In the genomic region with DNA sequence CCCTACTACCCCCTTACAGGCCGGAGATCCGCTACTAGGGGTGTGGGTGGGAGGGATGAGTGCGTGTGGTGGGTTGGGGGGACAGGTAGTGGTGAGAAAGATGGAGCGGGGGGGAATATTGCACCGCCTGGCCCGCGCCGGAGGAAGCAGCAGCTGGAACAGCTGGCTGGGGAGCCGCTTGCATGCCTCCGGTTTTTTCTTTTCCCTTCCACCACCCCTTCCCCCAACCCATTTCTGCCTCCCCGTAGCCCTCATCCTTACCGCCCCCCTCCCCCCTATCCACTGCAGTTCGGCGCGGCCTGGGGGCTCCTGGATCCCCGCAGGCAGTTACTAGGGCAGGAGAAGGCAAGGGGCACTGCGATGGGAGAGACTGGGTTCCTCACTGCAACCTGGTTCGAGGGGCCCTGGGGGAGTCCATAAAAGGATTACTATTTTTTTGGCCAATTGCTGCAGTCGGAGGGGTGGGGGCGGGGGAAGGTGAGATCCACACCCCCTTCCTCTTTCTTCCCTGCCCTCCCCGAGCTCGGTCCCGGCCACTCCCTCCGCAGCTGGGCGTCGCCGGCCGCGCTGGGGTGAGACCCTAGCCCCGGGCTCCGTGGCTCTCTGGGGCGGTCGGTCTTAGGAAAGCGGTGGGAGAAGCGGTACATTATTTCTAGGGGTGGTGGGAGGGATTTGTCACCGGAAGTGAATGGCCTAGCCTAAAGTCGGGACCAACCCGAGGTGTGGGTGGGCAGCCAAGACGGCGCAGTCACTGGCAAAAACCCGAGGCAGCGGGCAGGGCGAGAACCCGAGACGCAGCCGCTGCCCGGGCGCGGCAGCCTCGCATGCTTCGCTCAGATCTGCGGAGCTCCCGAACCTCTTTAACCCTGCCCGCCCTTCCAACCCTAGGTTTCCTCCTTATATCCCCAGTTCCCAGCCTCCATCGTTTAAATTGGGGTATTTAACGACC, we compare ENCODE assay signal across 1 cellular context.
TF ChIP-seq lines count a peak whose summit lies in the region.

No MANE protein-coding gene starts in this region.

TF ChIP-seq in HepG2, 621 proteins besides CTCF, POLR2A, EP300 and RAD21 (continued from another document and continues in another):
- TF ChIP-seq, protein P1, sequence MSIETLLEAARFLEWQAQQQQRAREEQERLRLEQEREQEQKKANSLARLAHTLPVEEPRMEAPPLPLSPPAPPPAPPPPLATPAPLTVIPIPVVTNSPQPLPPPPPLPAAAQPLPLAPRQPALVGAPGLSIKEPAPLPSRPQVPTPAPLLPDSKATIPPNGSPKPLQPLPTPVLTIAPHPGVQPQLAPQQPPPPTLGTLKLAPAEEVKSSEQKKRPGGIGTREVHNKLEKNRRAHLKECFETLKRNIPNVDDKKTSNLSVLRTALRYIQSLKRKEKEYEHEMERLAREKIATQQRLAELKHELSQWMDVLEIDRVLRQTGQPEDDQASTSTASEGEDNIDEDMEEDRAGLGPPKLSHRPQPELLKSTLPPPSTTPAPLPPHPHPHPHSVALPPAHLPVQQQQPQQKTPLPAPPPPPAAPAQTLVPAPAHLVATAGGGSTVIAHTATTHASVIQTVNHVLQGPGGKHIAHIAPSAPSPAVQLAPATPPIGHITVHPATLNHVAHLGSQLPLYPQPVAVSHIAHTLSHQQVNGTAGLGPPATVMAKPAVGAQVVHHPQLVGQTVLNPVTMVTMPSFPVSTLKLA (IDR thresholded peaks at IDR 0.05): no peak; the same call in 1 of the 2 replicates
- no peak for TF ChIP-seq JUNB (CRISPR knock-in tag; IDR thresholded peaks at IDR 0.05; ENCODE audit: borderline replicate concordance)
- TF ChIP-seq BORCS8-MEF2B (CRISPR knock-in tag; IDR thresholded peaks at IDR 0.05): peak; percentile 56; the same call in 1 of the 2 replicates
- no peak for TF ChIP-seq ZNF766 (CRISPR knock-in tag; IDR thresholded peaks at IDR 0.05; ENCODE audit: borderline replicate concordance)
- TF ChIP-seq, protein P2, sequence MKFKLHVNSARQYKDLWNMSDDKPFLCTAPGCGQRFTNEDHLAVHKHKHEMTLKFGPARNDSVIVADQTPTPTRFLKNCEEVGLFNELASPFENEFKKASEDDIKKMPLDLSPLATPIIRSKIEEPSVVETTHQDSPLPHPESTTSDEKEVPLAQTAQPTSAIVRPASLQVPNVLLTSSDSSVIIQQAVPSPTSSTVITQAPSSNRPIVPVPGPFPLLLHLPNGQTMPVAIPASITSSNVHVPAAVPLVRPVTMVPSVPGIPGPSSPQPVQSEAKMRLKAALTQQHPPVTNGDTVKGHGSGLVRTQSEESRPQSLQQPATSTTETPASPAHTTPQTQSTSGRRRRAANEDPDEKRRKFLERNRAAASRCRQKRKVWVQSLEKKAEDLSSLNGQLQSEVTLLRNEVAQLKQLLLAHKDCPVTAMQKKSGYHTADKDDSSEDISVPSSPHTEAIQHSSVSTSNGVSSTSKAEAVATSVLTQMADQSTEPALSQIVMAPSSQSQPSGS (CRISPR knock-in tag; IDR thresholded peaks at IDR 0.05): peak; percentile 81; the same call in 1 of the 2 replicates
- TF ChIP-seq, protein P3, sequence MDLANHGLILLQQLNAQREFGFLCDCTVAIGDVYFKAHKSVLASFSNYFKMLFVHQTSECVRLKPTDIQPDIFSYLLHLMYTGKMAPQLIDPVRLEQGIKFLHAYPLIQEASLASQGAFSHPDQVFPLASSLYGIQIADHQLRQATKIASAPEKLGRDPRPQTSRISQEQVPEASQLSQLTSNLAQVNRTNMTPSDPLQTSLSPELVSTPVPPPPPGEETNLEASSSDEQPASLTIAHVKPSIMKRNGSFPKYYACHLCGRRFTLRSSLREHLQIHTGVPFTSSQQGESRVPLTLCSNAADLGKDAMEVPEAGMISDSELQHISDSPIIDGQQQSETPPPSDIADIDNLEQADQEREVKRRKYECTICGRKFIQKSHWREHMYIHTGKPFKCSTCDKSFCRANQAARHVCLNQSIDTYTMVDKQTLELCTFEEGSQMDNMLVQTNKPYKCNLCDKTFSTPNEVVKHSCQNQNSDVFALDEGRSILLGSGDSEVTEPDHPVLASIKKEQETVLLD (CRISPR knock-in tag; IDR thresholded peaks at IDR 0.05; ENCODE audit: low read depth): no peak; the same call in 1 of the 2 replicates
- TF ChIP-seq, protein P4, sequence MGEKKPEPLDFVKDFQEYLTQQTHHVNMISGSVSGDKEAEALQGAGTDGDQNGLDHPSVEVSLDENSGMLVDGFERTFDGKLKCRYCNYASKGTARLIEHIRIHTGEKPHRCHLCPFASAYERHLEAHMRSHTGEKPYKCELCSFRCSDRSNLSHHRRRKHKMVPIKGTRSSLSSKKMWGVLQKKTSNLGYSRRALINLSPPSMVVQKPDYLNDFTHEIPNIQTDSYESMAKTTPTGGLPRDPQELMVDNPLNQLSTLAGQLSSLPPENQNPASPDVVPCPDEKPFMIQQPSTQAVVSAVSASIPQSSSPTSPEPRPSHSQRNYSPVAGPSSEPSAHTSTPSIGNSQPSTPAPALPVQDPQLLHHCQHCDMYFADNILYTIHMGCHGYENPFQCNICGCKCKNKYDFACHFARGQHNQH (CRISPR knock-in tag; IDR thresholded peaks at IDR 0.05): peak; percentile 40
- TF ChIP-seq, protein P5, sequence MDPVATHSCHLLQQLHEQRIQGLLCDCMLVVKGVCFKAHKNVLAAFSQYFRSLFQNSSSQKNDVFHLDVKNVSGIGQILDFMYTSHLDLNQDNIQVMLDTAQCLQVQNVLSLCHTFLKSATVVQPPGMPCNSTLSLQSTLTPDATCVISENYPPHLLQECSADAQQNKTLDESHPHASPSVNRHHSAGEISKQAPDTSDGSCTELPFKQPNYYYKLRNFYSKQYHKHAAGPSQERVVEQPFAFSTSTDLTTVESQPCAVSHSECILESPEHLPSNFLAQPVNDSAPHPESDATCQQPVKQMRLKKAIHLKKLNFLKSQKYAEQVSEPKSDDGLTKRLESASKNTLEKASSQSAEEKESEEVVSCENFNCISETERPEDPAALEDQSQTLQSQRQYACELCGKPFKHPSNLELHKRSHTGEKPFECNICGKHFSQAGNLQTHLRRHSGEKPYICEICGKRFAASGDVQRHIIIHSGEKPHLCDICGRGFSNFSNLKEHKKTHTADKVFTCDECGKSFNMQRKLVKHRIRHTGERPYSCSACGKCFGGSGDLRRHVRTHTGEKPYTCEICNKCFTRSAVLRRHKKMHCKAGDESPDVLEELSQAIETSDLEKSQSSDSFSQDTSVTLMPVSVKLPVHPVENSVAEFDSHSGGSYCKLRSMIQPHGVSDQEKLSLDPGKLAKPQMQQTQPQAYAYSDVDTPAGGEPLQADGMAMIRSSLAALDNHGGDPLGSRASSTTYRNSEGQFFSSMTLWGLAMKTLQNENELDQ (CRISPR knock-in tag; IDR thresholded peaks at IDR 0.05; ENCODE audit: borderline replicate concordance): peak; percentile 65; the same call in 1 of the 2 replicates
- no peak for TF ChIP-seq PRPF4 (IDR thresholded peaks at IDR 0.05; ENCODE audit: low read depth, low read length, poor library complexity, severe bottlenecking)
- TF ChIP-seq, protein P6, sequence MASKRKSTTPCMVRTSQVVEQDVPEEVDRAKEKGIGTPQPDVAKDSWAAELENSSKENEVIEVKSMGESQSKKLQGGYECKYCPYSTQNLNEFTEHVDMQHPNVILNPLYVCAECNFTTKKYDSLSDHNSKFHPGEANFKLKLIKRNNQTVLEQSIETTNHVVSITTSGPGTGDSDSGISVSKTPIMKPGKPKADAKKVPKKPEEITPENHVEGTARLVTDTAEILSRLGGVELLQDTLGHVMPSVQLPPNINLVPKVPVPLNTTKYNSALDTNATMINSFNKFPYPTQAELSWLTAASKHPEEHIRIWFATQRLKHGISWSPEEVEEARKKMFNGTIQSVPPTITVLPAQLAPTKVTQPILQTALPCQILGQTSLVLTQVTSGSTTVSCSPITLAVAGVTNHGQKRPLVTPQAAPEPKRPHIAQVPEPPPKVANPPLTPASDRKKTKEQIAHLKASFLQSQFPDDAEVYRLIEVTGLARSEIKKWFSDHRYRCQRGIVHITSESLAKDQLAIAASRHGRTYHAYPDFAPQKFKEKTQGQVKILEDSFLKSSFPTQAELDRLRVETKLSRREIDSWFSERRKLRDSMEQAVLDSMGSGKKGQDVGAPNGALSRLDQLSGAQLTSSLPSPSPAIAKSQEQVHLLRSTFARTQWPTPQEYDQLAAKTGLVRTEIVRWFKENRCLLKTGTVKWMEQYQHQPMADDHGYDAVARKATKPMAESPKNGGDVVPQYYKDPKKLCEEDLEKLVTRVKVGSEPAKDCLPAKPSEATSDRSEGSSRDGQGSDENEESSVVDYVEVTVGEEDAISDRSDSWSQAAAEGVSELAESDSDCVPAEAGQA (IDR thresholded peaks at IDR 0.05; ENCODE audit: low read depth): no peak
- TF ChIP-seq, protein P6 (CRISPR knock-in tag; IDR thresholded peaks at IDR 0.05; ENCODE audit: borderline replicate concordance): no peak
- TF ChIP-seq HOXA7 (CRISPR knock-in tag; IDR thresholded peaks at IDR 0.05): no peak
- TF ChIP-seq, protein P7, sequence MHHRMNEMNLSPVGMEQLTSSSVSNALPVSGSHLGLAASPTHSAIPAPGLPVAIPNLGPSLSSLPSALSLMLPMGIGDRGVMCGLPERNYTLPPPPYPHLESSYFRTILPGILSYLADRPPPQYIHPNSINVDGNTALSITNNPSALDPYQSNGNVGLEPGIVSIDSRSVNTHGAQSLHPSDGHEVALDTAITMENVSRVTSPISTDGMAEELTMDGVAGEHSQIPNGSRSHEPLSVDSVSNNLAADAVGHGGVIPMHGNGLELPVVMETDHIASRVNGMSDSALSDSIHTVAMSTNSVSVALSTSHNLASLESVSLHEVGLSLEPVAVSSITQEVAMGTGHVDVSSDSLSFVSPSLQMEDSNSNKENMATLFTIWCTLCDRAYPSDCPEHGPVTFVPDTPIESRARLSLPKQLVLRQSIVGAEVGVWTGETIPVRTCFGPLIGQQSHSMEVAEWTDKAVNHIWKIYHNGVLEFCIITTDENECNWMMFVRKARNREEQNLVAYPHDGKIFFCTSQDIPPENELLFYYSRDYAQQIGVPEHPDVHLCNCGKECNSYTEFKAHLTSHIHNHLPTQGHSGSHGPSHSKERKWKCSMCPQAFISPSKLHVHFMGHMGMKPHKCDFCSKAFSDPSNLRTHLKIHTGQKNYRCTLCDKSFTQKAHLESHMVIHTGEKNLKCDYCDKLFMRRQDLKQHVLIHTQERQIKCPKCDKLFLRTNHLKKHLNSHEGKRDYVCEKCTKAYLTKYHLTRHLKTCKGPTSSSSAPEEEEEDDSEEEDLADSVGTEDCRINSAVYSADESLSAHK (CRISPR knock-in tag; IDR thresholded peaks at IDR 0.05; ENCODE audit: borderline replicate concordance): no peak
- 0 out of 2 replicates have a peak, but pooled peaks have one; percentile 54 for TF ChIP-seq ZNF775 (CRISPR knock-in tag; IDR thresholded peaks at IDR 0.05; ENCODE audit: borderline replicate concordance)
- TF ChIP-seq, protein P8, sequence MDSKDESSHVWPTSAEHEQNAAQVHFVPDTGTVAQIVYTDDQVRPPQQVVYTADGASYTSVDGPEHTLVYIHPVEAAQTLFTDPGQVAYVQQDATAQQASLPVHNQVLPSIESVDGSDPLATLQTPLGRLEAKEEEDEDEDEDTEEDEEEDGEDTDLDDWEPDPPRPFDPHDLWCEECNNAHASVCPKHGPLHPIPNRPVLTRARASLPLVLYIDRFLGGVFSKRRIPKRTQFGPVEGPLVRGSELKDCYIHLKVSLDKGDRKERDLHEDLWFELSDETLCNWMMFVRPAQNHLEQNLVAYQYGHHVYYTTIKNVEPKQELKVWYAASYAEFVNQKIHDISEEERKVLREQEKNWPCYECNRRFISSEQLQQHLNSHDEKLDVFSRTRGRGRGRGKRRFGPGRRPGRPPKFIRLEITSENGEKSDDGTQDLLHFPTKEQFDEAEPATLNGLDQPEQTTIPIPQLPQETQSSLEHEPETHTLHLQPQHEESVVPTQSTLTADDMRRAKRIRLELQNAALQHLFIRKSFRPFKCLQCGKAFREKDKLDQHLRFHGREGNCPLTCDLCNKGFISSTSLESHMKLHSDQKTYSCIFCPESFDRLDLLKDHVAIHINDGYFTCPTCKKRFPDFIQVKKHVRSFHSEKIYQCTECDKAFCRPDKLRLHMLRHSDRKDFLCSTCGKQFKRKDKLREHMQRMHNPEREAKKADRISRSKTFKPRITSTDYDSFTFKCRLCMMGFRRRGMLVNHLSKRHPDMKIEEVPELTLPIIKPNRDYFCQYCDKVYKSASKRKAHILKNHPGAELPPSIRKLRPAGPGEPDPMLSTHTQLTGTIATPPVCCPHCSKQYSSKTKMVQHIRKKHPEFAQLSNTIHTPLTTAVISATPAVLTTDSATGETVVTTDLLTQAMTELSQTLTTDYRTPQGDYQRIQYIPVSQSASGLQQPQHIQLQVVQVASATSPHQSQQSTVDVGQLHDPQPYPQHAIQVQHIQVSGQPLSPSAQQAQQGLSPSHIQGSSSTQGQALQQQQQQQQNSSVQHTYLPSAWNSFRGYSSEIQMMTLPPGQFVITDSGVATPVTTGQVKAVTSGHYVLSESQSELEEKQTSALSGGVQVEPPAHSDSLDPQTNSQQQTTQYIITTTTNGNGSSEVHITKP (CRISPR knock-in tag; IDR thresholded peaks at IDR 0.05; ENCODE audit: low read depth): peak; percentile 63; the same call in 1 of the 2 replicates
- no peak for TF ChIP-seq RFX3 (CRISPR knock-in tag; IDR thresholded peaks at IDR 0.05)
- peak; percentile 70; the same call in 1 of the 2 replicates for TF ChIP-seq MYC (CRISPR knock-in tag; IDR thresholded peaks at IDR 0.05; ENCODE audit: borderline replicate concordance)
- no peak for TF ChIP-seq ZBTB21 (CRISPR knock-in tag; IDR thresholded peaks at IDR 0.05)
- no peak for TF ChIP-seq RORA (CRISPR knock-in tag; IDR thresholded peaks at IDR 0.05)
- no peak for TF ChIP-seq MLLT10 (CRISPR knock-in tag; IDR thresholded peaks at IDR 0.05)
- no peak for TF ChIP-seq U2AF2 (IDR thresholded peaks at IDR 0.05; ENCODE audit: low read depth, low read length)
- TF ChIP-seq SMARCE1 (IDR thresholded peaks at IDR 0.05; ENCODE audit: borderline replicate concordance): no peak
- peak; percentile 13; the same call in 1 of the 2 replicates for TF ChIP-seq NAIF1 (CRISPR knock-in tag; IDR thresholded peaks at IDR 0.05; ENCODE audit: borderline replicate concordance)
- TF ChIP-seq ZNF343 (CRISPR knock-in tag; IDR thresholded peaks at IDR 0.05): peak; percentile 95
- TF ChIP-seq ZBTB7A (CRISPR knock-in tag; IDR thresholded peaks at IDR 0.05): peak; percentile 73; the same call in 1 of the 2 replicates
- TF ChIP-seq, protein P9, sequence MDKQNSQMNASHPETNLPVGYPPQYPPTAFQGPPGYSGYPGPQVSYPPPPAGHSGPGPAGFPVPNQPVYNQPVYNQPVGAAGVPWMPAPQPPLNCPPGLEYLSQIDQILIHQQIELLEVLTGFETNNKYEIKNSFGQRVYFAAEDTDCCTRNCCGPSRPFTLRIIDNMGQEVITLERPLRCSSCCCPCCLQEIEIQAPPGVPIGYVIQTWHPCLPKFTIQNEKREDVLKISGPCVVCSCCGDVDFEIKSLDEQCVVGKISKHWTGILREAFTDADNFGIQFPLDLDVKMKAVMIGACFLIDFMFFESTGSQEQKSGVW (CRISPR knock-in tag; IDR thresholded peaks at IDR 0.05; ENCODE audit: borderline replicate concordance): peak; percentile 25; the same call in 1 of the 2 replicates
